ENCODE assay signal across 13 cellular contexts in the genomic region with DNA sequence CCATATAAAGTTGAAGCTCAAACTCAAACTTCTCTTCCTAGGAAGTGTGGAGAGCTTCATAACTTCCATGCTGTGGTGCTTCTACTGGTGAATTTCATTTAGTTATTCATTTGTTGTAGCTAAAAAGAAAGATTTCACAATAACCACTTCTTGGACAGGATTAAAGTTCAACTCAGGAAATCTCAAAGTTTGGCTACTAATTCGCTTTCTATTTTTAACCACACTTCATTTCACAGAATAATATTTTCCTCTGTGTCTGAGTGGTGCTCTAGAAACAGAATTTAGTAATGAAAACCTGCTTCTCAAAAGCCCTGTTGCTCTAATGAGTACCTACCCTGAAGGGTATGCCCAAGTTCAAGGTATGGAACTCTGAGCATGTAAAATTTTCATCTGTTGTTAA.
A peak's percentile ranks its signal among the peaks of the same experiment; 100 is the strongest.
DNase-seq lines count a peak whose midpoint lies in the region; ATAC-seq, FAIRE-seq and TF ChIP-seq lines count a peak whose summit lies in the region.
"Had no signal": no experiment of that assay in that cellular context is flagged by ENCODE, and none has a peak within 500 bp of the region (broad histone marks: within the 10 kb centered on the region; RNA-seq: fewer than 3 reads in every experiment).

No MANE protein-coding gene starts in this region.

- no peaks in the 10 kb centered on the region for H3K27me3 Mint-ChIP-seq in GM23338 (ENCODE audit: insufficient read depth, low read depth, poor library complexity)

- TF ChIP-seq CTCF in kidney (IDR thresholded peaks at IDR 0.05; ENCODE audit: borderline replicate concordance, extremely low read depth, insufficient read depth) = no peak
- TF ChIP-seq CTCF in testis (IDR thresholded peaks at IDR 0.05) = no peak
- TF ChIP-seq CTCF in GM23338 (conservative IDR thresholded peaks at IDR 0.05; ENCODE audit: low read depth in 2 of 2) = no peak

- FAIRE-seq in kidney (lab: Jason Lieb, UNC) = peak; percentile 91

- H3K27me3 ChIP-seq in testis (no peaks in the 10 kb centered on the region), GM23338 (ENCODE audit: insufficient read depth) (no peaks in the 10 kb centered on the region)

- H3K4me1 ChIP-seq in kidney (ENCODE audit: control insufficient read depth in 1 of 2, insufficient read depth in 1 of 2, low read depth in 1 of 2, low read length in 2 of 2) (peaks cover 2 to 17% of the 10 kb centered on the region in 2 donors), testis (peaks cover 21% of the 10 kb centered on the region), GM23338 (ENCODE audit: insufficient read depth) (no peaks in the 10 kb centered on the region)

- peak overlapping the region; percentile 61 to 67 for H3K27ac ChIP-seq in kidney (ENCODE audit: low read depth in 2 of 2, low read length in 2 of 2)
- peak overlapping the region; percentile 45 to 76 for H3K27ac ChIP-seq in testis
- H3K27ac ChIP-seq in GM23338 (ENCODE audit: low read depth) = no peak overlapping the region

- H4K20me1 ChIP-seq in GM23338 (replicated peaks; ENCODE audit: insufficient read depth) = no peaks in the 10 kb centered on the region

- H3K9ac ChIP-seq in kidney (ENCODE audit: low read length in 2 of 2) = no peak overlapping the region

- H3K4me3 Mint-ChIP-seq in GM23338 = no peak overlapping the region
- H3K4me3 Mint-ChIP-seq: CD4-positive, alpha-beta T cell had no signal

- H3K9me2 ChIP-seq in GM23338 (ENCODE audit: insufficient read depth) = peaks cover 10% of the 10 kb centered on the region; the same call in 1 of the 2 replicates

- no peak for ATAC-seq in HG03108 (IDR thresholded peaks at IDR 0.05; ENCODE audit: unreplicated experiment)
- ATAC-seq in GM23338 = no peak

- no peak overlapping the region for H3K4me2 ChIP-seq in GM23338

- H3K79me2 ChIP-seq in GM23338 (replicated peaks; ENCODE audit: insufficient read depth) = no peaks in the 10 kb centered on the region

- no peaks in the 10 kb centered on the region for H3K9me3 Mint-ChIP-seq in GM23338
- H3K9me3 Mint-ChIP-seq: CD4-positive, alpha-beta T cell had no signal

- no peak for TF ChIP-seq POLR2A in testis (IDR thresholded peaks at IDR 0.05)

- H3K9me3 ChIP-seq in kidney (ENCODE audit: control insufficient read depth in 1 of 2, low read length in 2 of 2) = no peaks in the 10 kb centered on the region
- no peaks in the 10 kb centered on the region for H3K9me3 ChIP-seq in testis

- WGBS in testis, 2 donors = 43 to 44% methylated on average over 1 of the region's 1 CpG

- no peak overlapping the region for H3K27ac Mint-ChIP-seq in GM23338
- H3K27ac Mint-ChIP-seq: CD4-positive, alpha-beta T cell had no signal

- intact Hi-C loops in kidney (cut with DNase I) (no loop called here), testis (cut with DNase I; ENCODE audit: low total_unique reads) (no loop called here)

- no peak overlapping the region for H2AFZ ChIP-seq in GM23338

- no peaks in the 10 kb centered on the region for H3K4me1 Mint-ChIP-seq in GM23338

- H3F3A ChIP-seq in GM23338 (replicated peaks; ENCODE audit: low read depth) = no peaks in the 10 kb centered on the region

- peak overlapping the region; percentile 12 to 13 for H3K4me3 ChIP-seq in kidney (ENCODE audit: low read length in 2 of 2)
- H3K4me3 ChIP-seq in testis = no peak overlapping the region
- no peak overlapping the region for H3K4me3 ChIP-seq in GM23338

- DNase-seq in GM04504 (ENCODE audit: low read depth) (peak; percentile 20), dedifferentiated amniotic fluid mesenchymal stem cell (ENCODE audit: extremely low spot score) (peak; percentile 22), kidney (no peak), testis (no peak), 8988T (no peak), AML-193 (lab: John Stamatoyannopoulos, UW) (no peak), GM23338 (ENCODE audit: low spot score) (no peak)
- DNase-seq: activated naive CD4-positive, alpha-beta T cell treated with Interleukin-2 at 50 U/mL for 16 hours; CD4-positive, alpha-beta T cell; cerebellar nuclear complex; NCI-H226; nucleus accumbens had no signal

- H3K36me3 Mint-ChIP-seq in GM23338 (ENCODE audit: low read depth) = no peaks in the 10 kb centered on the region

- H3K36me3 ChIP-seq in kidney (ENCODE audit: control insufficient read depth in 1 of 2, insufficient read depth in 2 of 2, low read length in 2 of 2) (no peaks in the 10 kb centered on the region), testis (ENCODE audit: low read depth, missing control alignments) (no peaks in the 10 kb centered on the region), GM23338 (ENCODE audit: insufficient read depth) (no peaks in the 10 kb centered on the region)

TF ChIP-seq in GM23338, 12 proteins besides CTCF, POLR2A, EP300 and RAD21:
- TF ChIP-seq, protein P1, sequence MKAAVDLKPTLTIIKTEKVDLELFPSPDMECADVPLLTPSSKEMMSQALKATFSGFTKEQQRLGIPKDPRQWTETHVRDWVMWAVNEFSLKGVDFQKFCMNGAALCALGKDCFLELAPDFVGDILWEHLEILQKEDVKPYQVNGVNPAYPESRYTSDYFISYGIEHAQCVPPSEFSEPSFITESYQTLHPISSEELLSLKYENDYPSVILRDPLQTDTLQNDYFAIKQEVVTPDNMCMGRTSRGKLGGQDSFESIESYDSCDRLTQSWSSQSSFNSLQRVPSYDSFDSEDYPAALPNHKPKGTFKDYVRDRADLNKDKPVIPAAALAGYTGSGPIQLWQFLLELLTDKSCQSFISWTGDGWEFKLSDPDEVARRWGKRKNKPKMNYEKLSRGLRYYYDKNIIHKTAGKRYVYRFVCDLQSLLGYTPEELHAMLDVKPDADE (IDR thresholded peaks at IDR 0.05) = no peak
- TF ChIP-seq, protein P2, sequence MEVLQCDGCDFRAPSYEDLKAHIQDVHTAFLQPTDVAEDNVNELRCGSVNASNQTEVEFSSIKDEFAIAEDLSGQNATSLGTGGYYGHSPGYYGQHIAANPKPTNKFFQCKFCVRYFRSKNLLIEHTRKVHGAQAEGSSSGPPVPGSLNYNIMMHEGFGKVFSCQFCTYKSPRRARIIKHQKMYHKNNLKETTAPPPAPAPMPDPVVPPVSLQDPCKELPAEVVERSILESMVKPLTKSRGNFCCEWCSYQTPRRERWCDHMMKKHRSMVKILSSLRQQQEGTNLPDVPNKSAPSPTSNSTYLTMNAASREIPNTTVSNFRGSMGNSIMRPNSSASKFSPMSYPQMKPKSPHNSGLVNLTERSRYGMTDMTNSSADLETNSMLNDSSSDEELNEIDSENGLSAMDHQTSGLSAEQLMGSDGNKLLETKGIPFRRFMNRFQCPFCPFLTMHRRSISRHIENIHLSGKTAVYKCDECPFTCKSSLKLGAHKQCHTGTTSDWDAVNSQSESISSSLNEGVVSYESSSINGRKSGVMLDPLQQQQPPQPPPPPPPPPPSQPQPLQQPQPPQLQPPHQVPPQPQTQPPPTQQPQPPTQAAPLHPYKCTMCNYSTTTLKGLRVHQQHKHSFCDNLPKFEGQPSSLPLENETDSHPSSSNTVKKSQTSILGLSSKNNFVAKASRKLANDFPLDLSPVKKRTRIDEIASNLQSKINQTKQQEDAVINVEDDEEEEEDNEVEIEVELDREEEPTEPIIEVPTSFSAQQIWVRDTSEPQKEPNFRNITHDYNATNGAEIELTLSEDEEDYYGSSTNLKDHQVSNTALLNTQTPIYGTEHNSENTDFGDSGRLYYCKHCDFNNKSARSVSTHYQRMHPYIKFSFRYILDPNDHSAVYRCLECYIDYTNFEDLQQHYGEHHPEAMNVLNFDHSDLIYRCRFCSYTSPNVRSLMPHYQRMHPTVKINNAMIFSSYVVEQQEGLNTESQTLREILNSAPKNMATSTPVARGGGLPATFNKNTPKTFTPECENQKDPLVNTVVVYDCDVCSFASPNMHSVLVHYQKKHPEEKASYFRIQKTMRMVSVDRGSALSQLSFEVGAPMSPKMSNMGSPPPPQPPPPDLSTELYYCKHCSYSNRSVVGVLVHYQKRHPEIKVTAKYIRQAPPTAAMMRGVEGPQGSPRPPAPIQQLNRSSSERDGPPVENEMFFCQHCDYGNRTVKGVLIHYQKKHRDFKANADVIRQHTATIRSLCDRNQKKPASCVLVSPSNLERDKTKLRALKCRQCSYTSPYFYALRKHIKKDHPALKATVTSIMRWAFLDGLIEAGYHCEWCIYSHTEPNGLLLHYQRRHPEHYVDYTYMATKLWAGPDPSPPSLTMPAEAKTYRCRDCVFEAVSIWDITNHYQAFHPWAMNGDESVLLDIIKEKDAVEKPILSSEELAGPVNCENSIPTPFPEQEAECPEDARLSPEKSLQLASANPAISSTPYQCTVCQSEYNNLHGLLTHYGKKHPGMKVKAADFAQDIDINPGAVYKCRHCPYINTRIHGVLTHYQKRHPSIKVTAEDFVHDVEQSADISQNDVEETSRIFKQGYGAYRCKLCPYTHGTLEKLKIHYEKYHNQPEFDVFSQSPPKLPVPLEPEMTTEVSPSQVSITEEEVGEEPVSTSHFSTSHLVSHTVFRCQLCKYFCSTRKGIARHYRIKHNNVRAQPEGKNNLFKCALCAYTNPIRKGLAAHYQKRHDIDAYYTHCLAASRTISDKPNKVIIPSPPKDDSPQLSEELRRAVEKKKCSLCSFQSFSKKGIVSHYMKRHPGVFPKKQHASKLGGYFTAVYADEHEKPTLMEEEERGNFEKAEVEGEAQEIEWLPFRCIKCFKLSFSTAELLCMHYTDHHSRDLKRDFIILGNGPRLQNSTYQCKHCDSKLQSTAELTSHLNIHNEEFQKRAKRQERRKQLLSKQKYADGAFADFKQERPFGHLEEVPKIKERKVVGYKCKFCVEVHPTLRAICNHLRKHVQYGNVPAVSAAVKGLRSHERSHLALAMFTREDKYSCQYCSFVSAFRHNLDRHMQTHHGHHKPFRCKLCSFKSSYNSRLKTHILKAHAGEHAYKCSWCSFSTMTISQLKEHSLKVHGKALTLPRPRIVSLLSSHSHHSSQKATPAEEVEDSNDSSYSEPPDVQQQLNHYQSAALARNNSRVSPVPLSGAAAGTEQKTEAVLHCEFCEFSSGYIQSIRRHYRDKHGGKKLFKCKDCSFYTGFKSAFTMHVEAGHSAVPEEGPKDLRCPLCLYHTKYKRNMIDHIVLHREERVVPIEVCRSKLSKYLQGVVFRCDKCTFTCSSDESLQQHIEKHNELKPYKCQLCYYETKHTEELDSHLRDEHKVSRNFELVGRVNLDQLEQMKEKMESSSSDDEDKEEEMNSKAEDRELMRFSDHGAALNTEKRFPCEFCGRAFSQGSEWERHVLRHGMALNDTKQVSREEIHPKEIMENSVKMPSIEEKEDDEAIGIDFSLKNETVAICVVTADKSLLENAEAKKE (CRISPR knock-in tag; IDR thresholded peaks at IDR 0.05) = no peak
- TF ChIP-seq EZH2phosphoT487 (IDR thresholded peaks at IDR 0.05; ENCODE audit: unreplicated experiment) (no peak), ZNF331 (CRISPR knock-in tag; IDR thresholded peaks at IDR 0.05; ENCODE audit: low read depth) (no peak)

Comparison
In these comparisons a context has a peak if more than half of its experiments do, and no peak if none do; other contexts are left out.
1. DNase-seq: peak in GM04504 (single experiment) and dedifferentiated amniotic fluid mesenchymal stem cell (single experiment); none in kidney (single experiment), testis (single experiment), 8988T (single experiment), AML-193 (0 of 2) and GM23338 (single experiment).
2. H3K4me3 ChIP-seq: peak in kidney (2 of 2); none in testis (0 of 2) and GM23338 (single experiment).